ENCODE assay signal across 21 cellular contexts in the genomic region with DNA sequence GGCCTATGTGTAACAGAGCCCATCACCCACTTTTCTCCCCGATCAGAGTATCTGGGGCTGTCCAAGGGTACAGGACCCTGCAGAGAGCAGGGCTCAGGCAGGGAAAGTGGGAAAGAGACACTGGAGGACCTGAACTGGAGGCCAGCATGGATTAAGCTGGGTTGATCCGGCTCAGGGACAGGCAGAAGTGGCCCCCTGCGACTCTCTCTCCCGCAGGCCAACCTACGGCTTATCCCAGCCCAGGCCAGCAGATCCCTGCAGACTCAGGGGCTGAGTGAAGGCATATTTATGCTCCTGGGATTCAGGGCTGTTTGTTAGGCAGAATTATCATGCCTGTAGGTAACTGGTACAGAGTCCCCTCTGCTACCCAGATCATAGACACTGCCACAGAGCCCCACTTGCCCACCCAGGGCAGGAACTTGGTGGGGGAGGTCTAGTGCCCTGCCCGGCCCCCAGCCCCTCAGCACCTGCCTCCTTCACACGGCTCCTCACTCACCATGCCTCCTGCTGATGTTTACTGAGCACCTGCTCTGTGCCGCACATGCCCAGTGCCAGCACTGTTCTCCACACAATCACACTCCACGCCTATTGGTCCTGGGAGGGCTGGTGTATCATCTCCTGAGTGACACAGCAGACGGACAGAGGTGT.
A peak's percentile ranks its signal among the peaks of the same experiment; 100 is the strongest.
DNase-seq lines count a peak whose midpoint lies in the region; ATAC-seq, FAIRE-seq and TF ChIP-seq lines count a peak whose summit lies in the region.
"Had no signal": no experiment of that assay in that cellular context is flagged by ENCODE, and none has a peak within 500 bp of the region (broad histone marks: within the 10 kb centered on the region; RNA-seq: fewer than 3 reads in every experiment).

No MANE protein-coding gene starts in this region.

- no peak for FAIRE-seq in kidney (lab: Jason Lieb, UNC)
- FAIRE-seq: A549, GM12891, GM19239, H54 had no signal

- H3K9ac ChIP-seq in kidney (ENCODE audit: low read length in 2 of 2), result no peak overlapping the region
- H3K9ac ChIP-seq: GM23248 had no signal

- no peaks in the 10 kb centered on the region for H3K4me1 Mint-ChIP-seq in natural killer cell treated with Interleukin-12 subunit alpha and Interleukin-12 subunit beta and Interleukin-15 and Interleukin-18, amount 100 ng/mL, for 72 hours (ENCODE audit: low read depth in 2 of 2)
- no peaks in the 10 kb centered on the region for H3K4me1 Mint-ChIP-seq in natural killer cell
- H3K4me1 Mint-ChIP-seq: CD14-positive monocyte; CD4-positive, alpha-beta memory T cell had no signal

- no peaks in the 10 kb centered on the region for H3K4me1 ChIP-seq in kidney (ENCODE audit: control insufficient read depth in 1 of 2, insufficient read depth in 1 of 2, low read depth in 1 of 2, low read length in 2 of 2)
- no peaks in the 10 kb centered on the region for H3K4me1 ChIP-seq in osteoblast (ENCODE audit: insufficient read depth, low read length)
- H3K4me1 ChIP-seq: A549 had no signal

- TF ChIP-seq CTCF in natural killer cell (IDR thresholded peaks at IDR 0.05) (no peak), kidney (IDR thresholded peaks at IDR 0.05; ENCODE audit: borderline replicate concordance, extremely low read depth, insufficient read depth) (no peak), osteoblast (IDR thresholded peaks at IDR 0.05; ENCODE audit: extremely low read depth, low read depth, low read length) (no peak)

- intact Hi-C loops in natural killer cell (cut with micrococcal nuclease), result no loop called here
- intact Hi-C loops in kidney (cut with DNase I), result no loop called here

- no peak overlapping the region for H3K27ac ChIP-seq in kidney (ENCODE audit: low read depth in 2 of 2, low read length in 2 of 2)
- no peak overlapping the region for H3K27ac ChIP-seq in osteoblast (ENCODE audit: low read depth, low read length)
- H3K27ac ChIP-seq: 22Rv1, A549, GM23248 had no signal

- H3K4me3 ChIP-seq in kidney (ENCODE audit: low read length in 2 of 2) (no peak overlapping the region), osteoblast (ENCODE audit: insufficient read depth, low read length) (no peak overlapping the region)
- H3K4me3 ChIP-seq: A549, GM23248 had no signal

- H4K20me1 ChIP-seq in osteoblast (ENCODE audit: insufficient read depth, low read length), result no peaks in the 10 kb centered on the region

- no peak overlapping the region for H3K27ac Mint-ChIP-seq in natural killer cell treated with Interleukin-12 subunit alpha and Interleukin-12 subunit beta and Interleukin-15 and Interleukin-18, amount 100 ng/mL, for 72 hours
- no peak overlapping the region for H3K27ac Mint-ChIP-seq in natural killer cell
- H3K27ac Mint-ChIP-seq: CD14-positive monocyte had no signal

- H3K27me3 ChIP-seq in osteoblast (ENCODE audit: insufficient read depth, low read length), result peaks cover 33% of the 10 kb centered on the region

- H3K36me3 ChIP-seq in kidney (ENCODE audit: control insufficient read depth in 1 of 2, insufficient read depth in 2 of 2, low read length in 2 of 2), result no peaks in the 10 kb centered on the region
- no peaks in the 10 kb centered on the region for H3K36me3 ChIP-seq in osteoblast (ENCODE audit: insufficient read depth, low read length)

- H3K36me3 Mint-ChIP-seq in natural killer cell treated with Interleukin-12 subunit alpha and Interleukin-12 subunit beta and Interleukin-15 and Interleukin-18, amount 100 ng/mL, for 72 hours, result no peaks in the 10 kb centered on the region
- no peaks in the 10 kb centered on the region for H3K36me3 Mint-ChIP-seq in natural killer cell
- H3K36me3 Mint-ChIP-seq: CD14-positive monocyte; CD4-positive, alpha-beta memory T cell had no signal

- no peaks in the 10 kb centered on the region for H3K79me2 ChIP-seq in osteoblast (ENCODE audit: insufficient read depth, low read length)

- no peak for DNase-seq in natural killer cell treated with Interleukin-12 subunit alpha and Interleukin-12 subunit beta and Interleukin-15 and Interleukin-18, amount 100 ng/mL, for 72 hours (ENCODE audit: low spot score)
- DNase-seq in natural killer cell, result no peak
- DNase-seq in NCI-H82 treated with DMSO at 0.1 percent for 48 hours (lab: John Stamatoyannopoulos, UW; ENCODE audit: unreplicated experiment), result peak; percentile 27
- DNase-seq in kidney, result peak; percentile 46
- DNase-seq in osteoblast (ENCODE audit: insufficient read length, low spot score, missing footprints), result peak; percentile 58
- no peak for DNase-seq in NCI-H187 (lab: John Stamatoyannopoulos, UW)
- DNase-seq in NCI-H526 treated with DMSO at 0.1 percent for 48 hours (lab: John Stamatoyannopoulos, UW), result no peak
- DNase-seq: AML-193; CD4-positive, alpha-beta memory T cell; DMS53; DND-41; EL; GM23248 had no signal

- no peak overlapping the region for H3K4me3 Mint-ChIP-seq in natural killer cell treated with Interleukin-12 subunit alpha and Interleukin-12 subunit beta and Interleukin-15 and Interleukin-18, amount 100 ng/mL, for 72 hours
- no peak overlapping the region for H3K4me3 Mint-ChIP-seq in natural killer cell
- H3K4me3 Mint-ChIP-seq: CD14-positive monocyte; CD4-positive, alpha-beta memory T cell had no signal

- H2AFZ ChIP-seq in osteoblast (ENCODE audit: low read length), result no peak overlapping the region
- H2AFZ ChIP-seq: GM23248 had no signal

- no peaks in the 10 kb centered on the region for H3K9me3 Mint-ChIP-seq in natural killer cell treated with Interleukin-12 subunit alpha and Interleukin-12 subunit beta and Interleukin-15 and Interleukin-18, amount 100 ng/mL, for 72 hours
- H3K9me3 Mint-ChIP-seq in natural killer cell, result no peaks in the 10 kb centered on the region

- peak; percentile 5 to 21 for ATAC-seq in natural killer cell treated with Interleukin-12 subunit alpha and Interleukin-12 subunit beta and Interleukin-15 and Interleukin-18, amount 100 ng/mL, for 72 hours
- ATAC-seq in natural killer cell, result no peak
- no peak for ATAC-seq in SK-N-SH treated with all-trans-retinoic acid at 6 μM for 48 hours
- ATAC-seq: A549, HCT116 had no signal

- no peak overlapping the region for H3K4me2 ChIP-seq in osteoblast (ENCODE audit: insufficient read depth, low read length)
- H3K4me2 ChIP-seq: A549 had no signal

- peaks cover 0 to 9% of the 10 kb centered on the region in 2 donors for H3K9me3 ChIP-seq in kidney (ENCODE audit: control insufficient read depth in 1 of 2, low read length in 2 of 2)
- no peaks in the 10 kb centered on the region for H3K9me3 ChIP-seq in osteoblast (ENCODE audit: low read depth, low read length)
- H3K9me3 ChIP-seq: A549 had no signal

- H3K27me3 Mint-ChIP-seq in natural killer cell treated with Interleukin-12 subunit alpha and Interleukin-12 subunit beta and Interleukin-15 and Interleukin-18, amount 100 ng/mL, for 72 hours, result peaks cover 25 to 46% of the 10 kb centered on the region in 2 donors
- peaks cover 47 to 59% of the 10 kb centered on the region in 2 donors for H3K27me3 Mint-ChIP-seq in natural killer cell (ENCODE audit: low read depth in 2 of 2)

TF ChIP-seq in SK-N-SH treated with all-trans-retinoic acid at 6 μM for 48 hours, 23 proteins besides CTCF, POLR2A, EP300 and RAD21:
- no peak for TF ChIP-seq ZNF565 (CRISPR knock-in tag; conservative IDR thresholded peaks at IDR 0.05; ENCODE audit: low read depth)
- TF ChIP-seq SNAI2 (CRISPR knock-in tag; IDR thresholded peaks at IDR 0.05), result no peak
- TF ChIP-seq ZNF70 (CRISPR knock-in tag; IDR thresholded peaks at IDR 0.05), result no peak
- TF ChIP-seq ZNF8 (CRISPR knock-in tag; IDR thresholded peaks at IDR 0.05), result no peak
- no peak for TF ChIP-seq TOX (CRISPR knock-in tag; IDR thresholded peaks at IDR 0.05; ENCODE audit: borderline replicate concordance)
- TF ChIP-seq ZFP3 (CRISPR knock-in tag; IDR thresholded peaks at IDR 0.05), result no peak

Comparison
In these comparisons a context has a peak if more than half of its experiments do, and no peak if none do; other contexts are left out.
1. ATAC-seq: peak in natural killer cell treated with Interleukin-12 subunit alpha and Interleukin-12 subunit beta and Interleukin-15 and Interleukin-18, amount 100 ng/mL, for 72 hours (2 of 2); none in natural killer cell (0 of 3) and SK-N-SH treated with all-trans-retinoic acid at 6 μM for 48 hours (single experiment).
2. DNase-seq: peak in NCI-H82 treated with DMSO at 0.1 percent for 48 hours (single experiment), kidney (single experiment) and osteoblast (single experiment); none in natural killer cell treated with Interleukin-12 subunit alpha and Interleukin-12 subunit beta and Interleukin-15 and Interleukin-18, amount 100 ng/mL, for 72 hours (single experiment), natural killer cell (single experiment), NCI-H187 (0 of 2) and NCI-H526 treated with DMSO at 0.1 percent for 48 hours (single experiment).